18 cellular contexts compared by ENCODE assay signal in the genomic region with DNA sequence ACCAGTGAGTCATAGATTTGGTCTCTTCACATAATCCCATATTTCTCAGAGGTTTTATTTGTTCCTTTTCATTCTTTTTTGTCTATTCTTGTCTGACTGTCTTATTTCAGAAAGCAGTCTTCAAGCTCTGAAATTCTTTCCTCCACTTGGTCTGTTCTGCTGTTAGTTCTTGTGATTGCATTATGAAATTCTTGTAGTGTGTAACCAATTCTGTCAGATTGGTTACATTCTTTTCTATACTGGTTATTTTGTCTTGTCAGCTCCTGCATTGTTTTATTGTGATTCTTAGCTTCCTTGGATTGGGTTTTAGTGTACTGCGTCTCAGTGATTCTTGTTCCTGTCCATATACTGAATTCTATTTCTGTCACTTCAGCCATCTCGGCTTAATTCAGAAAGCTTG.
"Had no signal": no experiment of that assay in that cellular context is flagged by ENCODE, and none has a peak within 500 bp of the region (broad histone marks: within the 10 kb centered on the region; RNA-seq: fewer than 3 reads in every experiment).

No MANE protein-coding gene starts in this region.

- ATAC-seq: effector memory CD8-positive, alpha-beta T cell; foreskin keratinocyte; heart right ventricle; left lobe of liver; T-cell; upper lobe of right lung had no signal

- DNase-seq: activated CD4-positive, alpha-beta memory T cell treated with anti-CD3 and anti-CD28 coated beads, Interleukin-2, amount 10 ng/mL, durations not matched to agents 7 days and 5 days; activated gamma-delta T cell treated with Interleukin-2 at 50 U/mL for 16 hours; activated naive CD8-positive, alpha-beta T cell treated with anti-CD3 and anti-CD28 coated beads, Interleukin-2, amount 10 ng/mL, durations not matched to agents 7 days and 5 days; activated T-cell treated with anti-CD3 and anti-CD28 coated beads, Interleukin-2, amount 50 U/mL, for 48 hours; effector memory CD8-positive, alpha-beta T cell; foreskin keratinocyte; heart right ventricle; islet precursor cell; occipital lobe; stimulated activated CD4-positive, alpha-beta T cell treated with anti-CD3 and anti-CD28 coated beads, Interleukin-12 subunit alpha, Interleukin-12 subunit beta, amount 100 ng/mL, for 4 hours; stimulated activated CD4-positive, alpha-beta T cell treated with anti-CD3 and anti-CD28 coated beads, Interleukin-2, amount 100 ng/mL, for 48 hours; stimulated activated naive CD4-positive, alpha-beta T cell treated with Interleukin-2 at 50 U/mL for 16 hours; T-cell; T1000; upper lobe of right lung had no signal

- H3K4me3 ChIP-seq: heart right ventricle, prostate gland, upper lobe of right lung had no signal

- H3K27me3 ChIP-seq: foreskin keratinocyte, heart right ventricle, upper lobe of right lung had no signal

- H3K27ac ChIP-seq: epithelial cell of prostate, foreskin keratinocyte, heart right ventricle, prostate gland, upper lobe of right lung had no signal

- H3K36me3 ChIP-seq: heart right ventricle, prostate gland, upper lobe of right lung had no signal

- H3K4me1 ChIP-seq: foreskin keratinocyte, prostate gland, upper lobe of right lung had no signal

- H3K9me3 ChIP-seq: prostate gland had no signal
